15 cellular contexts compared by ENCODE assay signal in genomic region chr6:36138667-36139066, GRCh38.
"Had no signal": no experiment of that assay in that cellular context is flagged by ENCODE, and none has a peak within 500 bp of the region (broad histone marks: within the 10 kb centered on the region; RNA-seq: fewer than 3 reads in every experiment).

No MANE protein-coding gene starts in this region.

- H3K27me3 Mint-ChIP-seq: naive thymus-derived CD8-positive, alpha-beta T cell had no signal

- H3K9me3 ChIP-seq: colonic mucosa, heart left ventricle, mucosa of descending colon, neutrophil, suprapubic skin, tibial artery, upper lobe of left lung, uterus had no signal

- DNase-seq: colonic mucosa; effector CD8-positive, alpha-beta T cell; hippocampal formation; mucosa of descending colon; naive thymus-derived CD8-positive, alpha-beta T cell; small intestine; stimulated activated CD4-positive, alpha-beta T cell treated with anti-CD3 and anti-CD28 coated beads, Interleukin-12 subunit alpha, Interleukin-12 subunit beta, amount 100 ng/mL, for 4 hours; stimulated activated naive CD8-positive, alpha-beta T cell treated with anti-CD3 and anti-CD28 coated beads, Interleukin-15, Interleukin-2, amounts not matched to agents 100 U/mL and 50 U/mL, for 24 hours; tibial artery; uterus had no signal

- H3K9me3 Mint-ChIP-seq: naive thymus-derived CD8-positive, alpha-beta T cell had no signal

- H3K4me1 ChIP-seq: colonic mucosa, tibial artery, uterus had no signal

- H3K36me3 ChIP-seq: colonic mucosa, uterus had no signal

- H3K27me3 ChIP-seq: colonic mucosa, neutrophil, suprapubic skin, tibial artery, upper lobe of left lung, uterus had no signal

- H3K27ac ChIP-seq: colonic mucosa, heart left ventricle, neutrophil, suprapubic skin, tibial artery, upper lobe of left lung, uterus had no signal

- H3K4me3 Mint-ChIP-seq: naive thymus-derived CD8-positive, alpha-beta T cell had no signal

- H3K4me3 ChIP-seq: colonic mucosa, heart left ventricle, mucosa of descending colon, suprapubic skin, tibial artery, upper lobe of left lung, uterus had no signal

- ATAC-seq: esophagus mucosa; heart left ventricle; naive thymus-derived CD8-positive, alpha-beta T cell; stimulated activated naive CD8-positive, alpha-beta T cell treated with anti-CD3 and anti-CD28 coated beads, Interleukin-15, Interleukin-2, amounts not matched to agents 100 U/mL and 50 U/mL, for 24 hours had no signal
